In the genomic region with DNA sequence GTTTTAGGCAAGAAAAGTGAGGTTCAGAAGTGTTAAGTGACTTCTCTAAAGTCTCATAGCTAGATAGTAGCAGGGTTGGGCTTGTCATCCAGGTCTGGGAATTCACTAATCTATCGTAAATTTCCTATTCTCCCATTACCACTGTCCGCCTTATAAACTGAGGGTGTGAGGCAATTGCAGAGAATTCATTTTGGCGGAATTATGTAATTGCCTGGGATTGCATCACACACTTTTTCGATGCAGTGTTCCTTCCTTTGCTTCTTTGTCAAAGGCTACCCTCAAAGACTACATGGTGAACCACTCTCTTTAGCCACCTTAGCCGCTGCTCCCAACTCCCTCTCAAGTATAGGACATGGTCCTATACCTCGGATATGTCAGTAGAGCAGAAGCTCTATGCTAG, we compare ENCODE assay signal across 28 cellular contexts. TPM values are rescaled to one million over a fixed set of nuclear protein-coding genes. Genes with fewer than 3 reads are reported as not detected.
DNase-seq lines count a peak whose midpoint lies in the region; ATAC-seq, FAIRE-seq and TF ChIP-seq lines count a peak whose summit lies in the region.
"Had no signal": no experiment of that assay in that cellular context is flagged by ENCODE, and none has a peak within 500 bp of the region (broad histone marks: within the 10 kb centered on the region; RNA-seq: fewer than 3 reads in every experiment).

No MANE protein-coding gene starts in this region.

- no peak overlapping the region for H2BK20ac ChIP-seq in IMR-90 (ENCODE audit: low read depth, low read length)

- H3K79me1 ChIP-seq in IMR-90 (ENCODE audit: low read depth in 1 of 2, low read length in 2 of 2) (no peaks in the 10 kb centered on the region), mesenchymal stem cell (replicated peaks; ENCODE audit: low read length, poor library complexity, severe bottlenecking) (no peaks in the 10 kb centered on the region)

- DNase-seq in SIG-M5 treated with dmso at 0.1 percent for 504 hours (lab: John Stamatoyannopoulos, UW; ENCODE audit: unreplicated experiment) (peak; percentile 59), SIG-M5 (lab: John Stamatoyannopoulos, UW) (no peak), IMR-90 (no peak), NOMO-1 treated with DMSO at 0.1 percent for 48 hours (lab: John Stamatoyannopoulos, UW; ENCODE audit: unreplicated experiment) (peak; percentile 42), K562 (ENCODE audit: extremely low read depth in 1 of 4, low spot score in 3 of 4) (no peak), mesenchymal stem cell (no peak), GF-D8 (lab: John Stamatoyannopoulos, UW) (no peak)
- DNase-seq in activated T-cell treated with anti-CD3 and anti-CD28 coated beads, Interleukin-2, amount 50 U/mL, for 24 hours, result no peak
- DNase-seq: 8988T; ACHN; CD4-positive, alpha-beta T cell; Kasumi-1; NCI-H1092 treated with DMSO at 0.1 percent for 48 hours; NCI-H1436; NCI-H187; NCI-H2081 treated with DMSO at 0.1 percent for 48 hours; NCI-H2171; NCI-H226; NCI-H510A; RPMI8226; SHP77 had no signal

- H3K36me3 ChIP-seq in IMR-90 (ENCODE audit: control insufficient read depth, insufficient read depth, low read length) (no peaks in the 10 kb centered on the region), K562 (ENCODE audit: control insufficient read depth, insufficient read depth, low read length) (no peaks in the 10 kb centered on the region), mesenchymal stem cell (ENCODE audit: control insufficient read depth in 1 of 2, insufficient read depth in 2 of 2, low read depth in 1 of 2, low read length in 2 of 2) (no peaks in the 10 kb centered on the region)
- H3K36me3 ChIP-seq: HAP-1 had no signal

- H3K18ac ChIP-seq in IMR-90 (ENCODE audit: low read depth, low read length) (no peak overlapping the region), mesenchymal stem cell (ENCODE audit: low read depth in 1 of 2, low read length in 2 of 2) (no peak overlapping the region)

- no peaks in the 10 kb centered on the region for H3K9me3 Mint-ChIP-seq in activated T-cell treated with anti-CD3 and anti-CD28 coated beads, Interleukin-2, amount 50 U/mL, for 24 hours
- H3K9me3 Mint-ChIP-seq: CD4-positive, alpha-beta T cell; GM23338 had no signal

- CTCF ChIA-PET in IMR-90 (lab: Yijun Ruan, JAX), result no interaction called here
- CTCF ChIA-PET in K562 (lab: Yijun Ruan, JAX; ENCODE audit: low intra/inter-chr PET ratio), result no interaction called here

- H2AK5ac ChIP-seq in IMR-90 (ENCODE audit: low read depth, low read length), result no peak overlapping the region
- no peak overlapping the region for H2AK5ac ChIP-seq in mesenchymal stem cell (ENCODE audit: low read length, severe bottlenecking)

- H3K9me3 ChIP-seq in IMR-90 (ENCODE audit: control insufficient read depth, insufficient read depth, low read length) (no peaks in the 10 kb centered on the region), K562 (replicated peaks; ENCODE audit: control insufficient read depth, insufficient read depth, low read depth, low read length) (no peaks in the 10 kb centered on the region), mesenchymal stem cell (ENCODE audit: control insufficient read depth, low read length) (no peaks in the 10 kb centered on the region)
- H3K9me3 ChIP-seq: HAP-1 had no signal

- H3K79me2 ChIP-seq in K562 (ENCODE audit: control insufficient read depth, insufficient read depth, low read length), result no peaks in the 10 kb centered on the region

- no peaks in the 10 kb centered on the region for H3K9me1 ChIP-seq in IMR-90 (ENCODE audit: insufficient read depth, low read length)
- H3K9me1 ChIP-seq in K562 (ENCODE audit: control insufficient read depth, insufficient read depth, low read length), result no peaks in the 10 kb centered on the region

- H2AFZ ChIP-seq in IMR-90 (replicated peaks; ENCODE audit: low read length, poor library complexity) (no peak overlapping the region), K562 (ENCODE audit: low read depth, low read length) (no peak overlapping the region), mesenchymal stem cell (ENCODE audit: low read depth, low read length) (no peak overlapping the region)
- H2AFZ ChIP-seq: GM23338 had no signal

- no peak overlapping the region for H3K27ac Mint-ChIP-seq in activated T-cell treated with anti-CD3 and anti-CD28 coated beads, Interleukin-2, amount 50 U/mL, for 24 hours
- H3K27ac Mint-ChIP-seq: CD4-positive, alpha-beta T cell; GM23338 had no signal

- TF ChIP-seq EP300 in K562 (IDR thresholded peaks at IDR 0.05; ENCODE audit: low read length), result no peak; the same call in 1 of the 2 replicates

- TF ChIP-seq CTCF in IMR-90 (conservative IDR thresholded peaks at IDR 0.05; ENCODE audit: low read depth, low read length), result no peak
- no peak for TF ChIP-seq CTCF in K562 (IDR thresholded peaks at IDR 0.05 in 2 of 3, conservative IDR thresholded peaks at IDR 0.05 in 1 of 3; ENCODE audit: insufficient read depth in 2 of 3, low read depth in 1 of 3, low read length in 3 of 3)

- in situ Hi-C loops in IMR-90 (cut with MboI; ENCODE audit: low sequenced_read_pairs), result no loop called here
- in situ Hi-C loops in K562 (cut with MboI), result no loop called here

- H3K4me3 ChIP-seq in IMR-90 (ENCODE audit: insufficient read depth, low read depth, low read length) (no peak overlapping the region), K562 (no peak overlapping the region), mesenchymal stem cell (ENCODE audit: insufficient read depth in 1 of 2, low read depth in 1 of 2, low read length in 2 of 2) (no peak overlapping the region)
- H3K4me3 ChIP-seq: GM23338, HAP-1, SK-N-MC had no signal

- BruUV-seq in IMR-90 (replicated peaks; lab: Mats Ljungman, UMichigan), result no TSS peak
- no TSS peak for BruUV-seq in K562 (replicated peaks; lab: Mats Ljungman, UMichigan)

- H2BK15ac ChIP-seq in IMR-90 (ENCODE audit: low read depth, low read length) (no peak overlapping the region), mesenchymal stem cell (ENCODE audit: low read depth, poor library complexity, severe bottlenecking) (no peak overlapping the region)

- dilution Hi-C loops in IMR-90 (cut with HindIII; ENCODE audit: low sequenced_read_pairs, unreplicated experiment), result no loop called here

- H3K4me1 ChIP-seq in IMR-90 (ENCODE audit: control insufficient read depth, insufficient read depth, low read length) (no peaks in the 10 kb centered on the region), K562 (replicated peaks in 1 of 2; ENCODE audit: control insufficient read depth in 2 of 2, insufficient read depth in 2 of 2, low read length in 2 of 2) (no peaks in the 10 kb centered on the region), mesenchymal stem cell (ENCODE audit: control insufficient read depth, insufficient read depth, low read depth, low read length) (no peaks in the 10 kb centered on the region)
- H3K4me1 ChIP-seq: HAP-1 had no signal

- TF ChIP-seq RAD21 in IMR-90 (IDR thresholded peaks at IDR 0.05; ENCODE audit: low read length) (no peak), K562 (CRISPR knock-in tag; conservative IDR thresholded peaks at IDR 0.05 in 1 of 2, IDR thresholded peaks at IDR 0.05 in 1 of 2) (no peak)

- no peak overlapping the region for H3K27ac ChIP-seq in IMR-90 (ENCODE audit: insufficient read depth, low read length)
- no peak overlapping the region for H3K27ac ChIP-seq in K562 (ENCODE audit: extremely low read depth, low read depth, low read length)
- no peak overlapping the region for H3K27ac ChIP-seq in mesenchymal stem cell (ENCODE audit: low read length, poor library complexity, severe bottlenecking)
- H3K27ac ChIP-seq: HL-60, SK-N-MC had no signal

- no peak for FAIRE-seq in K562 (lab: Jason Lieb, UNC)
- FAIRE-seq: D721Med had no signal

- H3K4me1 Mint-ChIP-seq in activated T-cell treated with anti-CD3 and anti-CD28 coated beads, Interleukin-2, amount 50 U/mL, for 24 hours (ENCODE audit: low read depth), result peaks cover 24% of the 10 kb centered on the region
- H3K4me1 Mint-ChIP-seq: GM23338 had no signal

- TF ChIP-seq POLR2A in IMR-90 (IDR thresholded peaks at IDR 0.05; ENCODE audit: low read depth, low read length), result no peak
- TF ChIP-seq POLR2A in K562 (conservative IDR thresholded peaks at IDR 0.05), result no peak

- POLR2A ChIA-PET in IMR-90 (lab: Charles Lee; ENCODE audit: unreplicated experiment), result no interaction called here
- POLR2A ChIA-PET in K562 (lab: Yijun Ruan, JAX), result interaction anchor here (1.3 kb wide), 1 partner anchor 9 kb away, joined by 5 read pairs; no protein-coding TSS in a partner anchor

- H4K20me1 ChIP-seq in IMR-90 (ENCODE audit: insufficient read depth, low read length) (no peaks in the 10 kb centered on the region), K562 (replicated peaks; ENCODE audit: control insufficient read depth, insufficient read depth, low read length) (no peaks in the 10 kb centered on the region)

- no peak overlapping the region for H3K4me3 Mint-ChIP-seq in activated T-cell treated with anti-CD3 and anti-CD28 coated beads, Interleukin-2, amount 50 U/mL, for 24 hours
- H3K4me3 Mint-ChIP-seq: CD4-positive, alpha-beta T cell; GM23338 had no signal

- ATAC-seq in IMR-90 (ENCODE audit: low read depth), result no peak
- ATAC-seq in K562, result peak; percentile 51
- ATAC-seq: GM23338 had no signal

- H4K5ac ChIP-seq in IMR-90 (ENCODE audit: low read depth, low read length), result no peak overlapping the region

- no peak overlapping the region for H2AK9ac ChIP-seq in IMR-90 (replicated peaks; ENCODE audit: low read depth, low read length, poor library complexity)

- H3K27me3 ChIP-seq in IMR-90 (ENCODE audit: control insufficient read depth, insufficient read depth, low read length), result no peaks in the 10 kb centered on the region
- H3K27me3 ChIP-seq in K562 (ENCODE audit: control insufficient read depth in 2 of 2, insufficient read depth in 2 of 2, low read length in 2 of 2), result peaks cover 2 to 7% of the 10 kb centered on the region in 2 experiments; a peak in 1 of 5 replicates
- H3K27me3 ChIP-seq in mesenchymal stem cell (ENCODE audit: control insufficient read depth in 1 of 2, insufficient read depth in 1 of 2, low read length in 2 of 2), result peaks cover 0 to 70% of the 10 kb centered on the region in 2 experiments

- H3K14ac ChIP-seq in IMR-90 (replicated peaks; ENCODE audit: low read depth, low read length), result no peak overlapping the region
- no peak overlapping the region for H3K14ac ChIP-seq in mesenchymal stem cell (ENCODE audit: low read length in 2 of 2)

- H2BK5ac ChIP-seq in IMR-90 (ENCODE audit: low read depth, low read length, poor library complexity, severe bottlenecking) (no peak overlapping the region), mesenchymal stem cell (ENCODE audit: low read depth, low read length, poor library complexity, severe bottlenecking) (no peak overlapping the region)

- H4K91ac ChIP-seq in IMR-90 (ENCODE audit: insufficient read depth, low read depth, low read length) (no peak overlapping the region), mesenchymal stem cell (ENCODE audit: low read length) (no peak overlapping the region)

- H2BK12ac ChIP-seq in mesenchymal stem cell (ENCODE audit: low read length in 2 of 2), result no peak overlapping the region

- H2BK120ac ChIP-seq in IMR-90 (ENCODE audit: low read depth, low read length) (no peak overlapping the region), mesenchymal stem cell (ENCODE audit: low read depth, low read length) (no peak overlapping the region)

- H3K23ac ChIP-seq in IMR-90 (ENCODE audit: low read depth, low read length) (no peak overlapping the region), mesenchymal stem cell (ENCODE audit: low read length in 2 of 2) (no peak overlapping the region)

- no peaks in the 10 kb centered on the region for H3K27me3 Mint-ChIP-seq in activated T-cell treated with anti-CD3 and anti-CD28 coated beads, Interleukin-2, amount 50 U/mL, for 24 hours
- H3K27me3 Mint-ChIP-seq: CD4-positive, alpha-beta T cell had no signal

- WGBS in IMR-90 (ENCODE audit: extremely low coverage in 2 of 2, insufficient read length in 1 of 2), 2 experiments, result no CpG with 5 or more reads among the region's 6 CpGs
- WGBS in K562 (ENCODE audit: insufficient coverage, low coverage, missing lambda C conversion rate), result under 1% methylated on average over 6 of the region's 6 CpGs
- 92% methylated on average over 2 of the region's 6 CpGs for WGBS in mesenchymal stem cell

- no peaks in the 10 kb centered on the region for H3K36me3 Mint-ChIP-seq in activated T-cell treated with anti-CD3 and anti-CD28 coated beads, Interleukin-2, amount 50 U/mL, for 24 hours (ENCODE audit: low read depth)

- H4K8ac ChIP-seq in IMR-90 (ENCODE audit: low read depth in 2 of 2, low read length in 2 of 2) (no peak overlapping the region), mesenchymal stem cell (ENCODE audit: low read length) (no peak overlapping the region)

- H3K9ac ChIP-seq in IMR-90 (ENCODE audit: low read depth, low read length) (no peak overlapping the region), K562 (ENCODE audit: insufficient read depth in 1 of 2, low read depth in 2 of 2, low read length in 2 of 2) (no peak overlapping the region), mesenchymal stem cell (ENCODE audit: low read length) (no peak overlapping the region)

- no peak overlapping the region for H3K56ac ChIP-seq in IMR-90 (ENCODE audit: extremely low read depth, insufficient read depth, low read length)

- no peak overlapping the region for H3K4ac ChIP-seq in IMR-90 (ENCODE audit: low read depth, low read length)
- no peak overlapping the region for H3K4ac ChIP-seq in mesenchymal stem cell (ENCODE audit: low read depth in 1 of 2, low read length in 2 of 2)

- intact Hi-C loops in IMR-90 (cut with micrococcal nuclease), result no loop called here
- intact Hi-C loops in K562 (cut with micrococcal nuclease), result no loop called here

- no peak overlapping the region for H3K4me2 ChIP-seq in IMR-90 (ENCODE audit: low read depth, low read length)
- H3K4me2 ChIP-seq in K562 (ENCODE audit: insufficient read depth, low read length), result no peak overlapping the region
- no peak overlapping the region for H3K4me2 ChIP-seq in mesenchymal stem cell (ENCODE audit: low read length, poor library complexity, severe bottlenecking)
- H3K4me2 ChIP-seq: GM23338 had no signal

RNA-seq across cellular contexts. Expression of gene SELP, which starts 19.1 kb away (rescaled TPM):
- total RNA-seq in IMR-90 (2012; rRNA removed) (not detected in 2 replicates), K562 (2014; rRNA removed) (not detected in 2 replicates), K562 (2014; rRNA removed; fragmentation: Illumina TruSeq; extraction: Trizol) (not detected in 2 replicates), K562 (2015; rRNA removed; fragmentation: Illumina TruSeq; extraction: Trizol) (not detected in 2 replicates), K562 (2021) (not detected in 2 replicates)
- polyA plus RNA-seq in IMR-90 (2012; rRNA removed) (not detected in 2 replicates), K562 (2011; rRNA removed) (not detected in 2 replicates), K562 (2014; fragmentation: Illumina TruSeq; extraction: Trizol) (not detected in 2 replicates), K562 (2014; fragmentation: Nextera tagmentation; extraction: Ambion mirVana) (not detected), K562 (2014; rRNA removed) (not detected in 2 replicates)
- polyA plus RNA-seq in IMR-90 (2012; cell fraction: cytosol; rRNA removed), result not detected in 2 replicates
- not detected in 2 replicates for polyA plus RNA-seq in IMR-90 (2012; cell fraction: nucleus; rRNA removed; ENCODE audit: low replicate concordance)
- not detected in 2 replicates for total RNA-seq in K562 (2011; cell fraction: chromatin; rRNA removed; ENCODE audit: low replicate concordance)
- not detected in 2 replicates for total RNA-seq in K562 (2011; cell fraction: nucleolus; rRNA removed)
- total RNA-seq in K562 (2011; cell fraction: nucleoplasm; rRNA removed), result not detected in 2 replicates
- not detected in 2 replicates for polyA plus RNA-seq in K562 (2011; cell fraction: cytosol; rRNA removed)
- polyA plus RNA-seq in K562 (2011; cell fraction: nucleus; rRNA removed), result not detected in 2 replicates
- polyA plus RNA-seq in K562 (2012), result not detected in 2 replicates
- polyA minus RNA-seq in K562 (2011; rRNA and poly(A)+ RNA removed), result not detected in 2 replicates
- not detected in 2 replicates for polyA minus RNA-seq in K562 (2011; cell fraction: cytosol; rRNA and poly(A)+ RNA removed)
- not detected in 2 replicates for polyA minus RNA-seq in K562 (2011; cell fraction: nucleus; rRNA and poly(A)+ RNA removed)
- 9.2 TPM for polyA plus RNA-seq in mesenchymal stem cell (2013, experiment 1 of 2)
- polyA plus RNA-seq in mesenchymal stem cell (2013, experiment 2 of 2), result 9.6 TPM
- total RNA-seq: GM23338, M059J had no signal
- polyA plus RNA-seq: BJ, GM23338 had no signal

RNA-seq across cellular contexts. Expression of gene F5, which starts 24.6 kb away (rescaled TPM):
- not detected in 2 replicates for total RNA-seq in IMR-90 (2012; rRNA removed)
- polyA plus RNA-seq in IMR-90 (2012; rRNA removed), result not detected in 2 replicates
- polyA plus RNA-seq in IMR-90 (2012; cell fraction: cytosol; rRNA removed), result not detected in 2 replicates
- polyA plus RNA-seq in IMR-90 (2012; cell fraction: nucleus; rRNA removed; ENCODE audit: low replicate concordance), result not detected in 2 replicates
- total RNA-seq in K562 (2011; cell fraction: chromatin; rRNA removed; ENCODE audit: low replicate concordance), result not detected in 2 replicates
- total RNA-seq in K562 (2011; cell fraction: nucleolus; rRNA removed), result not detected in 2 replicates
- total RNA-seq in K562 (2011; cell fraction: nucleoplasm; rRNA removed), result not detected in 2 replicates
- not detected in 2 replicates for total RNA-seq in K562 (2014; rRNA removed)
- not detected in 2 replicates for total RNA-seq in K562 (2014; rRNA removed; fragmentation: Illumina TruSeq; extraction: Trizol)
- not detected in 2 replicates for total RNA-seq in K562 (2015; rRNA removed; fragmentation: Illumina TruSeq; extraction: Trizol)
- total RNA-seq in K562 (2021), result 0.07 and 0.13 TPM in 2 replicates
- not detected in 2 replicates for polyA plus RNA-seq in K562 (2011; rRNA removed)
- not detected in 2 replicates for polyA plus RNA-seq in K562 (2011; cell fraction: cytosol; rRNA removed)
- polyA plus RNA-seq in K562 (2011; cell fraction: nucleus; rRNA removed), result not detected in 2 replicates
- polyA plus RNA-seq in K562 (2012), result not detected in 2 replicates
- not detected in 2 replicates for polyA plus RNA-seq in K562 (2014; fragmentation: Illumina TruSeq; extraction: Trizol)
- not detected for polyA plus RNA-seq in K562 (2014; fragmentation: Nextera tagmentation; extraction: Ambion mirVana)
- polyA plus RNA-seq in K562 (2014; rRNA removed), result 0.03 TPM in 1 of 2 replicates, not detected in the other
- polyA minus RNA-seq in K562 (2011; rRNA and poly(A)+ RNA removed), result not detected in 2 replicates
- polyA minus RNA-seq in K562 (2011; cell fraction: cytosol; rRNA and poly(A)+ RNA removed), result 0.27 TPM in 1 of 2 replicates, not detected in the other
- polyA minus RNA-seq in K562 (2011; cell fraction: nucleus; rRNA and poly(A)+ RNA removed), result not detected in 2 replicates
- polyA plus RNA-seq in mesenchymal stem cell (2013, experiment 1 of 2), result not detected
- not detected for polyA plus RNA-seq in mesenchymal stem cell (2013, experiment 2 of 2)
- total RNA-seq: GM23338, M059J had no signal
- polyA plus RNA-seq: BJ had no signal

Comparison
In these comparisons a context has a peak if more than half of its experiments do, and no peak if none do; other contexts are left out.
1. DNase-seq: peak in SIG-M5 treated with dmso at 0.1 percent for 504 hours (single experiment) and NOMO-1 treated with DMSO at 0.1 percent for 48 hours (single experiment); none in SIG-M5 (single experiment), IMR-90 (single experiment), K562 (0 of 4), activated T-cell treated with anti-CD3 and anti-CD28 coated beads, Interleukin-2, amount 50 U/mL, for 24 hours (single experiment), mesenchymal stem cell (single experiment) and GF-D8 (single experiment).